Comparison of ENCODE assay signal across 27 cellular contexts in genomic region chr20:38296433-38296832, GRCh38. TPM values are rescaled to one million over a fixed set of nuclear protein-coding genes. Genes with fewer than 3 reads are reported as not detected.
"Had no signal": no experiment of that assay in that cellular context is flagged by ENCODE, and none has a peak within 500 bp of the region (broad histone marks: within the 10 kb centered on the region; RNA-seq: fewer than 3 reads in every experiment).

No MANE protein-coding gene starts in this region.

- H3K4me2 ChIP-seq: hepatocyte had no signal

- H3K79me2 ChIP-seq: hepatocyte had no signal

- H2AFZ ChIP-seq: hepatocyte had no signal

- ATAC-seq: effector memory CD8-positive, alpha-beta T cell; esophagus mucosa; left lobe of liver; psoas muscle; stimulated activated effector memory CD8-positive, alpha-beta T cell treated with anti-CD3 and anti-CD28 coated beads, Interleukin-12 subunit alpha, Interleukin-12 subunit beta, amount 100 ng/mL, for 72 hours; stimulated activated naive CD8-positive, alpha-beta T cell treated with anti-CD3 and anti-CD28 coated beads, Interleukin-15, amount 100 ng/mL, for 72 hours had no signal

- DNase-seq: activated gamma-delta T cell treated with Interleukin-2 at 50 U/mL for 16 hours; activated T-cell treated with anti-CD3 and anti-CD28 coated beads, Interleukin-2, amount 50 U/mL, for 1 hour; anterior cingulate cortex; effector memory CD8-positive, alpha-beta T cell; glutamatergic neuron; immature natural killer cell; naive B cell; ovary; psoas muscle; stimulated activated CD4-positive, alpha-beta T cell treated with anti-CD3 and anti-CD28 coated beads, Interleukin-2, amount 100 ng/mL, for 24 hours; stimulated activated naive CD8-positive, alpha-beta T cell treated with anti-CD3 and anti-CD28 coated beads, Interleukin-15, amount 100 ng/mL, for 72 hours; tibial artery had no signal

- H3K27me3 ChIP-seq: hepatocyte, ovary, right atrium auricular region, tibial artery had no signal

- H3K27ac Mint-ChIP-seq: activated naive CD4-positive, alpha-beta T cell treated with anti-CD3 and anti-CD28 coated beads, Interleukin-2, amount 50 U/mL, for 24 hours; brain; effector memory CD8-positive, alpha-beta T cell; immature natural killer cell; naive B cell; stimulated activated effector memory CD8-positive, alpha-beta T cell treated with anti-CD3 and anti-CD28 coated beads, Interleukin-12 subunit alpha, Interleukin-12 subunit beta, amount 100 ng/mL, for 72 hours; stimulated activated naive CD8-positive, alpha-beta T cell treated with anti-CD3 and anti-CD28 coated beads, Interleukin-15, amount 100 ng/mL, for 72 hours had no signal

- H3K4me3 ChIP-seq: hepatocyte, lung, ovary, psoas muscle, right atrium auricular region, skin epidermis, tibial artery had no signal

- H3K36me3 Mint-ChIP-seq: activated naive CD4-positive, alpha-beta T cell treated with anti-CD3 and anti-CD28 coated beads, Interleukin-2, amount 50 U/mL, for 24 hours; brain; immature natural killer cell; naive B cell; stimulated activated effector memory CD8-positive, alpha-beta T cell treated with anti-CD3 and anti-CD28 coated beads, Interleukin-12 subunit alpha, Interleukin-12 subunit beta, amount 100 ng/mL, for 72 hours had no signal

- H3K27ac ChIP-seq: hepatocyte, ovary, psoas muscle, right atrium auricular region, skin epidermis, tibial artery had no signal

- H3K4me3 Mint-ChIP-seq: activated naive CD4-positive, alpha-beta T cell treated with anti-CD3 and anti-CD28 coated beads, Interleukin-2, amount 50 U/mL, for 24 hours; brain; effector memory CD8-positive, alpha-beta T cell; immature natural killer cell; naive B cell; stimulated activated effector memory CD8-positive, alpha-beta T cell treated with anti-CD3 and anti-CD28 coated beads, Interleukin-12 subunit alpha, Interleukin-12 subunit beta, amount 100 ng/mL, for 72 hours; stimulated activated naive CD8-positive, alpha-beta T cell treated with anti-CD3 and anti-CD28 coated beads, Interleukin-15, amount 100 ng/mL, for 72 hours had no signal

- H3K9me3 ChIP-seq: ovary, psoas muscle, right atrium auricular region, tibial artery had no signal

- H3K36me3 ChIP-seq: ovary, right atrium auricular region, tibial artery had no signal

- H3K4me1 Mint-ChIP-seq: activated naive CD4-positive, alpha-beta T cell treated with anti-CD3 and anti-CD28 coated beads, Interleukin-2, amount 50 U/mL, for 24 hours; immature natural killer cell; naive B cell; stimulated activated effector memory CD8-positive, alpha-beta T cell treated with anti-CD3 and anti-CD28 coated beads, Interleukin-12 subunit alpha, Interleukin-12 subunit beta, amount 100 ng/mL, for 72 hours; stimulated activated naive CD8-positive, alpha-beta T cell treated with anti-CD3 and anti-CD28 coated beads, Interleukin-15, amount 100 ng/mL, for 72 hours had no signal

- H3K9me3 Mint-ChIP-seq: activated naive CD4-positive, alpha-beta T cell treated with anti-CD3 and anti-CD28 coated beads, Interleukin-2, amount 50 U/mL, for 24 hours; brain; effector memory CD8-positive, alpha-beta T cell; immature natural killer cell; naive B cell; stimulated activated effector memory CD8-positive, alpha-beta T cell treated with anti-CD3 and anti-CD28 coated beads, Interleukin-12 subunit alpha, Interleukin-12 subunit beta, amount 100 ng/mL, for 72 hours; stimulated activated naive CD8-positive, alpha-beta T cell treated with anti-CD3 and anti-CD28 coated beads, Interleukin-15, amount 100 ng/mL, for 72 hours had no signal

RNA-seq across cellular contexts. Expression of gene BPI, which starts 7.5 kb away (rescaled TPM):
- total RNA-seq: dermis microvascular lymphatic vessel endothelial cell, endothelial cell of umbilical vein, esophagus mucosa, kidney epithelial cell, mesenteric fat pad, right atrium auricular region had no signal
- polyA plus RNA-seq: endothelial cell of umbilical vein, immature natural killer cell had no signal

RNA-seq across cellular contexts. Expression of gene KIAA1755, which starts 35.9 kb away (rescaled TPM):
- total RNA-seq: dermis microvascular lymphatic vessel endothelial cell had no signal
- polyA plus RNA-seq: immature natural killer cell had no signal

RNA-seq across cellular contexts. Expression of gene LBP, which starts 49.8 kb away (rescaled TPM):
- total RNA-seq: endothelial cell of umbilical vein, frontal cortex, kidney epithelial cell, urinary bladder had no signal
- polyA plus RNA-seq: immature natural killer cell had no signal
